In the genomic region with DNA sequence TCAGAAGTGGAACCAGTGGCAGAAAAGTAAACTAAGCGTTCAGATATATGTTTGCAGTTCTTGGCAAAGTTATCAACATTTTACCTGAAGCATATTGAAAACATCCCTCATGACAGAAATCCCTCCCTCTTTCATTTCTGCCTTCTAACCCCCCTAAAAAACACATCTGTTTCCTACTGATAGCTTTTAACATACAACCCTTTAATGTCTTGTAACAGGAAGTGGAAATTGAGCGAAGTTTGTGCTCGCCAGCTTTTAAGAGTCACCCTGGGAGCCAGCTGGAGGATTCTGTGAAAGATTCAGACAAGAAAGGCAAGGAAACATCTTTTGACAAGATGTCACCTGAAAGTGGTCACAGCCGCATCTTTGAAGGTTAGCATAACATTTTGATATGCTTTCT, we compare ENCODE assay signal across 2 cellular contexts.
TF ChIP-seq lines count a peak whose summit lies in the region.

No MANE protein-coding gene starts in this region.

TF ChIP-seq in SK-N-SH, 30 proteins besides CTCF, POLR2A, EP300 and RAD21 (continued from another document):
- TF ChIP-seq, protein P1, sequence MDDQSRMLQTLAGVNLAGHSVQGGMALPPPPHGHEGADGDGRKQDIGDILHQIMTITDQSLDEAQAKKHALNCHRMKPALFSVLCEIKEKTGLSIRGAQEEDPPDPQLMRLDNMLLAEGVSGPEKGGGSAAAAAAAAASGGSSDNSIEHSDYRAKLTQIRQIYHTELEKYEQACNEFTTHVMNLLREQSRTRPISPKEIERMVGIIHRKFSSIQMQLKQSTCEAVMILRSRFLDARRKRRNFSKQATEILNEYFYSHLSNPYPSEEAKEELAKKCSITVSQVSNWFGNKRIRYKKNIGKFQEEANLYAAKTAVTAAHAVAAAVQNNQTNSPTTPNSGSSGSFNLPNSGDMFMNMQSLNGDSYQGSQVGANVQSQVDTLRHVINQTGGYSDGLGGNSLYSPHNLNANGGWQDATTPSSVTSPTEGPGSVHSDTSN (IDR thresholded peaks at IDR 0.05), result peak; percentile 22; the same call in 1 of the 2 replicates
- no peak for TF ChIP-seq GABPA (IDR thresholded peaks at IDR 0.05; ENCODE audit: low read depth)
- TF ChIP-seq SIN3A (IDR thresholded peaks at IDR 0.05; ENCODE audit: borderline replicate concordance, low read depth, low read length), result no peak
- TF ChIP-seq TCF12 (IDR thresholded peaks at IDR 0.05), result peak; percentile 32; the same call in 1 of the 2 replicates
- no peak for TF ChIP-seq RCOR1 (IDR thresholded peaks at IDR 0.05; ENCODE audit: low read length)
- no peak for TF ChIP-seq JUND (IDR thresholded peaks at IDR 0.05)
- peak; percentile 20; the same call in 1 of the 2 replicates for TF ChIP-seq NFIC (IDR thresholded peaks at IDR 0.05; ENCODE audit: borderline replicate concordance)
- no peak for TF ChIP-seq NRF1 (IDR thresholded peaks at IDR 0.05; ENCODE audit: low read depth, low read length)
- TF ChIP-seq FOXJ3 (CRISPR knock-in tag; IDR thresholded peaks at IDR 0.05), result no peak
- TF ChIP-seq IRF3 (IDR thresholded peaks at IDR 0.05; ENCODE audit: low read depth, low read length), result no peak
- TF ChIP-seq, protein P2, sequence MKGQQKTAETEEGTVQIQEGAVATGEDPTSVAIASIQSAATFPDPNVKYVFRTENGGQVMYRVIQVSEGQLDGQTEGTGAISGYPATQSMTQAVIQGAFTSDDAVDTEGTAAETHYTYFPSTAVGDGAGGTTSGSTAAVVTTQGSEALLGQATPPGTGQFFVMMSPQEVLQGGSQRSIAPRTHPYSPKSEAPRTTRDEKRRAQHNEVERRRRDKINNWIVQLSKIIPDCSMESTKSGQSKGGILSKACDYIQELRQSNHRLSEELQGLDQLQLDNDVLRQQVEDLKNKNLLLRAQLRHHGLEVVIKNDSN (IDR thresholded peaks at IDR 0.05; ENCODE audit: borderline replicate concordance, low read depth), result no peak
- TF ChIP-seq, protein P3, sequence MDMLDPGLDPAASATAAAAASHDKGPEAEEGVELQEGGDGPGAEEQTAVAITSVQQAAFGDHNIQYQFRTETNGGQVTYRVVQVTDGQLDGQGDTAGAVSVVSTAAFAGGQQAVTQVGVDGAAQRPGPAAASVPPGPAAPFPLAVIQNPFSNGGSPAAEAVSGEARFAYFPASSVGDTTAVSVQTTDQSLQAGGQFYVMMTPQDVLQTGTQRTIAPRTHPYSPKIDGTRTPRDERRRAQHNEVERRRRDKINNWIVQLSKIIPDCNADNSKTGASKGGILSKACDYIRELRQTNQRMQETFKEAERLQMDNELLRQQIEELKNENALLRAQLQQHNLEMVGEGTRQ (IDR thresholded peaks at IDR 0.05; ENCODE audit: borderline replicate concordance, low read depth, low read length), result no peak
- no peak for TF ChIP-seq POLR2AphosphoS5 (IDR thresholded peaks at IDR 0.05; ENCODE audit: low read depth, low read length)
TF ChIP-seq in SK-N-SH: peak in this region for 3.

TF ChIP-seq in SK-N-SH treated with all-trans-retinoic acid at 6 μM for 48 hours, 23 proteins besides CTCF, POLR2A, EP300 and RAD21 (continued from another document):
- TF ChIP-seq, protein P4, sequence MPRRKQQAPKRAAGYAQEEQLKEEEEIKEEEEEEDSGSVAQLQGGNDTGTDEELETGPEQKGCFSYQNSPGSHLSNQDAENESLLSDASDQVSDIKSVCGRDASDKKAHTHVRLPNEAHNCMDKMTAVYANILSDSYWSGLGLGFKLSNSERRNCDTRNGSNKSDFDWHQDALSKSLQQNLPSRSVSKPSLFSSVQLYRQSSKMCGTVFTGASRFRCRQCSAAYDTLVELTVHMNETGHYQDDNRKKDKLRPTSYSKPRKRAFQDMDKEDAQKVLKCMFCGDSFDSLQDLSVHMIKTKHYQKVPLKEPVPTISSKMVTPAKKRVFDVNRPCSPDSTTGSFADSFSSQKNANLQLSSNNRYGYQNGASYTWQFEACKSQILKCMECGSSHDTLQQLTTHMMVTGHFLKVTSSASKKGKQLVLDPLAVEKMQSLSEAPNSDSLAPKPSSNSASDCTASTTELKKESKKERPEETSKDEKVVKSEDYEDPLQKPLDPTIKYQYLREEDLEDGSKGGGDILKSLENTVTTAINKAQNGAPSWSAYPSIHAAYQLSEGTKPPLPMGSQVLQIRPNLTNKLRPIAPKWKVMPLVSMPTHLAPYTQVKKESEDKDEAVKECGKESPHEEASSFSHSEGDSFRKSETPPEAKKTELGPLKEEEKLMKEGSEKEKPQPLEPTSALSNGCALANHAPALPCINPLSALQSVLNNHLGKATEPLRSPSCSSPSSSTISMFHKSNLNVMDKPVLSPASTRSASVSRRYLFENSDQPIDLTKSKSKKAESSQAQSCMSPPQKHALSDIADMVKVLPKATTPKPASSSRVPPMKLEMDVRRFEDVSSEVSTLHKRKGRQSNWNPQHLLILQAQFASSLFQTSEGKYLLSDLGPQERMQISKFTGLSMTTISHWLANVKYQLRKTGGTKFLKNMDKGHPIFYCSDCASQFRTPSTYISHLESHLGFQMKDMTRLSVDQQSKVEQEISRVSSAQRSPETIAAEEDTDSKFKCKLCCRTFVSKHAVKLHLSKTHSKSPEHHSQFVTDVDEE (CRISPR knock-in tag; IDR thresholded peaks at IDR 0.05), result no peak
